ENCODE assay signal across 16 cellular contexts in genomic region chr1:107625405-107626029, GRCh38.
DNase-seq lines count a peak whose midpoint lies in the region; ATAC-seq and TF ChIP-seq lines count a peak whose summit lies in the region.
"Had no signal": no experiment of that assay in that cellular context is flagged by ENCODE, and none has a peak within 500 bp of the region (broad histone marks: within the 10 kb centered on the region; RNA-seq: fewer than 3 reads in every experiment).

No MANE protein-coding gene starts in this region.

- no peaks in the 10 kb centered on the region for H3K9me2 ChIP-seq in hepatocyte (replicated peaks; ENCODE audit: insufficient read depth)

- H2AFZ ChIP-seq in OCI-LY3 (ENCODE audit: low read depth, low read length) (no peak overlapping the region), hepatocyte (no peak overlapping the region), smooth muscle cell (ENCODE audit: low read depth) (no peak overlapping the region)

- no peak for TF ChIP-seq CTCF in OCI-LY3 (IDR thresholded peaks at IDR 0.05; ENCODE audit: low read depth, low read length)
- no peak for TF ChIP-seq CTCF in hepatocyte (IDR thresholded peaks at IDR 0.05; ENCODE audit: poor library complexity)
- no peak for TF ChIP-seq CTCF in smooth muscle cell (IDR thresholded peaks at IDR 0.05; ENCODE audit: borderline replicate concordance, insufficient read depth, poor library complexity, severe bottlenecking)

- DNase-seq in hepatocyte (ENCODE audit: low spot score) (no peak), smooth muscle cell (lab: John Stamatoyannopoulos, UW; ENCODE audit: unreplicated experiment) (no peak), mucosa of gallbladder (ENCODE audit: low spot score) (no peak), nucleus accumbens (lab: John Stamatoyannopoulos, UW) (no peak)
- DNase-seq: BE2C; CD8-positive, alpha-beta T cell; COR-L47; DMS153; DMS79 treated with DMSO at 0.1 percent for 48 hours; EL; GOT3; H9 had no signal

- no peaks in the 10 kb centered on the region for H3K79me2 ChIP-seq in OCI-LY3 (ENCODE audit: low read length)
- H3K79me2 ChIP-seq in hepatocyte, result peaks cover 6% of the 10 kb centered on the region
- H3K79me2 ChIP-seq in smooth muscle cell (ENCODE audit: low read depth), result no peaks in the 10 kb centered on the region

- no peaks in the 10 kb centered on the region for H3F3A ChIP-seq in smooth muscle cell (ENCODE audit: low read depth)

- H3K4me1 ChIP-seq in OCI-LY3 (ENCODE audit: low read length), result peaks cover 46% of the 10 kb centered on the region
- H3K4me1 ChIP-seq in hepatocyte (ENCODE audit: insufficient read depth), result peaks cover 17% of the 10 kb centered on the region
- peaks cover 3% of the 10 kb centered on the region for H3K4me1 ChIP-seq in smooth muscle cell (ENCODE audit: low read depth)
- H3K4me1 ChIP-seq: A549 had no signal

- H3K9me3 ChIP-seq in OCI-LY3 (ENCODE audit: insufficient read depth, low read length) (peaks cover 3% of the 10 kb centered on the region; the same call in 1 of the 2 replicates), hepatocyte (ENCODE audit: low read depth) (no peaks in the 10 kb centered on the region), smooth muscle cell (replicated peaks; ENCODE audit: low read depth) (no peaks in the 10 kb centered on the region)
- H3K9me3 ChIP-seq: A549, BE2C had no signal

- H3K4me3 ChIP-seq in OCI-LY3 (ENCODE audit: low read length) (no peak overlapping the region), hepatocyte (no peak overlapping the region), smooth muscle cell (no peak overlapping the region)
- H3K4me3 ChIP-seq: A549 had no signal

- no peaks in the 10 kb centered on the region for H4K20me1 ChIP-seq in OCI-LY3 (ENCODE audit: insufficient read depth, low read length)
- no peaks in the 10 kb centered on the region for H4K20me1 ChIP-seq in hepatocyte (ENCODE audit: insufficient read depth, poor library complexity, severe bottlenecking)
- H4K20me1 ChIP-seq in smooth muscle cell (ENCODE audit: low read depth), result no peaks in the 10 kb centered on the region

- no peaks in the 10 kb centered on the region for H3K27me3 ChIP-seq in OCI-LY3 (ENCODE audit: low read depth, low read length)
- H3K27me3 ChIP-seq in hepatocyte, result no peaks in the 10 kb centered on the region
- no peaks in the 10 kb centered on the region for H3K27me3 ChIP-seq in smooth muscle cell (ENCODE audit: low read depth)
- H3K27me3 ChIP-seq: BE2C had no signal

- H3K9ac ChIP-seq in OCI-LY3 (ENCODE audit: low read length) (no peak overlapping the region), smooth muscle cell (ENCODE audit: low read depth) (no peak overlapping the region)

- H3K4me2 ChIP-seq in OCI-LY3 (ENCODE audit: low read length) (peak overlapping the region; percentile 68), hepatocyte (peak overlapping the region; percentile 47), smooth muscle cell (no peak overlapping the region)
- H3K4me2 ChIP-seq: A549 had no signal

- 89% methylated on average over 4 of the region's 4 CpGs for WGBS in hepatocyte (ENCODE audit: low lambda C conversion rate, missing lambda C conversion rate)
- WGBS in smooth muscle cell (ENCODE audit: low lambda C conversion rate), result 93% methylated on average over 4 of the region's 4 CpGs

- H3K27ac ChIP-seq in OCI-LY3 (ENCODE audit: low read length) (no peak overlapping the region), hepatocyte (peak overlapping the region; percentile 67), smooth muscle cell (ENCODE audit: low read depth) (peak overlapping the region; percentile 34)
- H3K27ac ChIP-seq: A549 had no signal

- ATAC-seq in HG03378 (IDR thresholded peaks at IDR 0.05; ENCODE audit: unreplicated experiment) (no peak), esophagus mucosa (no peak)
- ATAC-seq: A549; CD8-positive, alpha-beta T cell had no signal

- H3K36me3 ChIP-seq in OCI-LY3 (replicated peaks; ENCODE audit: low read depth, low read length), result no peaks in the 10 kb centered on the region
- no peaks in the 10 kb centered on the region for H3K36me3 ChIP-seq in hepatocyte (replicated peaks; ENCODE audit: insufficient read depth, low read depth)
- no peaks in the 10 kb centered on the region for H3K36me3 ChIP-seq in smooth muscle cell (ENCODE audit: low read depth)
- H3K36me3 ChIP-seq: BE2C had no signal
